In the genomic region with DNA sequence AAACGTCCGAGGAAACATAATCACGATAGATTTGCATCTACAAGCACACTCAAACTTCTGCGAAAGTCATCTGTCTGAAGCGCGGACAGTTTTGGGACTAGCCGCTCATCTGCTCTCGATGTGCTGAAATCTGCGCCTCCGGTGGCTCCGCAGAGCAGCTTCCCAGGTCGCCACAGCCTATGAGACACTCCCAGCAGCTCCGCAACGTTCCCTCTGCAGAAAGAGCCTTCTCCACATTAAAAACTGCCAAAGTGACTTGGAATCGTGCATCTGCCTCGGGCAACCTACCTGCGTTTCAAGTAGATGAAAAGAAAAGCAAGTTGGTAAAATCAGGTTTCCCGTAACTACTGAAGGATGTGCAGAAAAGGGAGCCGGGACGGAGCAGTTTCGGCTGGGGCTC, we compare ENCODE assay signal across 4 cellular contexts. TPM values are rescaled to one million over a fixed set of nuclear protein-coding genes. Genes with fewer than 3 reads are reported as not detected.
"Had no signal": no experiment of that assay in that cellular context is flagged by ENCODE, and none has a peak within 500 bp of the region (broad histone marks: within the 10 kb centered on the region; RNA-seq: fewer than 3 reads in every experiment).

No MANE protein-coding gene starts in this region.

RNA-seq across cellular contexts. Expression of a gene that starts 8.9 kb away (rescaled TPM):
- total RNA-seq: K562, M059J, PC-3, SJSA1 had no signal

RNA-seq across cellular contexts. Expression of a gene that starts 17.9 kb away (rescaled TPM):
- total RNA-seq: K562, M059J, PC-3, SJSA1 had no signal
